7 cellular contexts compared by ENCODE assay signal in the genomic region with DNA sequence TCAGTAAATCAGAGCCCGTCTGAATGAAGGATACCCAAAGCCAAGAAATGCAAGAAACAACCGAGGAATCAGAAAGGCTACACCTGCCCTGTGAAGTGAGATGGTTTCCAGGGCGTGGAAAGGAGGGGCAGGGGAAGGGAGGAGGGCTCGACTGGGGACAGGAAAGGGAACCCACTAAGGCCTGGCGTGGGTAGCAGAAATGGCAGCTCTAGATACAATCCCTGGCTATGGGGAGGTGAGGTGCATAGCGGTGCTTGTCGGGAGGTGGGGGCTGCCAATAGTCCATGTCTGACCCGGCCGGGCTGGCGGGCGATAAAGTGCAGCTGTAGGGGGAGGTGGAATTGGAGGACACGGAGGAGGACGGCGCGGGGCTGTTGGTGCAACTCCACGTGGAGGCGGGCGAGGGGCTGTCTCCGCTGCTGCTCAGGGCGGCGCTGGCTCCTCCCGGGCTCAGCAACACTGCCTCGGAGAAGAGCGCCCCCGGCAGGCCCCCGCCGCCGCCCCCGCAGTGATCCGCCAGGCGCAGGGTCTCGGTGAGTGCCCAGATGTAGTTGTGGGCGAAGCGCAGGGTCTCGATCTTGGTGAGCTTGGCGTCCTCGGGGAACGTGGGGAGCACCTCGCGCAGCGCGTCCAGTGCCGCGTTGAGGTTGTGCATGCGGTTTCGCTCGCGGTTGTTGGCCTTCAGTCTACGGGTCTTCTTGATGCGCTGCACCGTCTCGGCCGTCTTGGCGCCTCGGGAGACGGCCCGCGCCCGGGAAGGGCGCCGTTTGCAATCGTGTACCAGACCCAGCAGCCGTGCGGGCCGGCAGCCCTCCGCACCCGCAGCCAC. TPM values are rescaled to one million over a fixed set of nuclear protein-coding genes. Genes with fewer than 3 reads are reported as not detected.
A peak's percentile ranks its signal among the peaks of the same experiment; 100 is the strongest.
DNase-seq lines count a peak whose midpoint lies in the region; ATAC-seq and TF ChIP-seq lines count a peak whose summit lies in the region.

No MANE protein-coding gene starts in this region.

- TF ChIP-seq CTCF in GM12864 (IDR thresholded peaks at IDR 0.05; ENCODE audit: low read depth, low read length, missing control alignments) = peak; percentile 37
- no peak for TF ChIP-seq CTCF in brain microvascular endothelial cell (IDR thresholded peaks at IDR 0.05; ENCODE audit: low read depth, low read length, missing control alignments)
- TF ChIP-seq CTCF in mucosa of descending colon (IDR thresholded peaks at IDR 0.05) = no peak

- intact Hi-C loops in mucosa of descending colon (cut with DNase I, micrococcal nuclease) = no loop called here

- no peak for DNase-seq in GM12864 (ENCODE audit: low read depth)
- no peak for DNase-seq in brain microvascular endothelial cell
- DNase-seq in mucosa of descending colon = no peak
- no peak for DNase-seq in SKM-1 treated with dmso at 0.1 percent for 144 hours (lab: John Stamatoyannopoulos, UW; ENCODE audit: unreplicated experiment)
- DNase-seq in GM19238 (ENCODE audit: insufficient read length, low spot score) = no peak

- H3K9ac ChIP-seq in HUES64 (ENCODE audit: low read depth, low read length) = no peak overlapping the region

- H3K27me3 ChIP-seq in HUES64 (ENCODE audit: insufficient read depth, low read length) = peaks cover 100% of the 10 kb centered on the region
- H3K27me3 ChIP-seq in brain microvascular endothelial cell (replicated peaks) = peaks cover 82% of the 10 kb centered on the region

- peak overlapping the region; percentile 67 for H3K4me3 ChIP-seq in GM12864 (ENCODE audit: low read depth, low read length)
- peak overlapping the region; percentile 48 for H3K4me3 ChIP-seq in HUES64 (ENCODE audit: low read length)
- H3K4me3 ChIP-seq in brain microvascular endothelial cell (ENCODE audit: low read depth, low read length) = peak overlapping the region; percentile 51
- H3K4me3 ChIP-seq in mucosa of descending colon = no peak overlapping the region

- peak; percentile 21 for ATAC-seq in GM21360 (IDR thresholded peaks at IDR 0.05; ENCODE audit: unreplicated experiment)
- peak; percentile 19 for ATAC-seq in mucosa of descending colon

- H3K9me3 ChIP-seq in HUES64 (ENCODE audit: insufficient read depth, low read depth, low read length) = no peaks in the 10 kb centered on the region
- no peaks in the 10 kb centered on the region for H3K9me3 ChIP-seq in mucosa of descending colon

- H3K27ac ChIP-seq in HUES64 (ENCODE audit: low read depth, low read length) (no peak overlapping the region), brain microvascular endothelial cell (no peak overlapping the region)

- no peaks in the 10 kb centered on the region for H3K36me3 ChIP-seq in HUES64 (ENCODE audit: insufficient read depth, low read length)
- H3K36me3 ChIP-seq in brain microvascular endothelial cell (replicated peaks) = no peaks in the 10 kb centered on the region
- no peaks in the 10 kb centered on the region for H3K36me3 ChIP-seq in mucosa of descending colon (ENCODE audit: low read depth)

- WGBS in HUES64 = 1% methylated on average over 67 of the region's 67 CpGs

- H3K4me1 ChIP-seq in HUES64 (ENCODE audit: insufficient read depth, low read length) (peaks cover 27% of the 10 kb centered on the region), mucosa of descending colon (ENCODE audit: low read depth) (peaks cover 30% of the 10 kb centered on the region)

- in situ Hi-C loops in brain microvascular endothelial cell (cut with HindIII; ENCODE audit: low pct_ligation_motif_present, low sequenced_read_pairs) = no loop called here

RNA-seq across cellular contexts. Expression of gene NEUROG2, which starts 1.3 kb away (rescaled TPM):
- polyA plus RNA-seq in HUES64 (2013, experiment 1 of 2) = not detected
- not detected for polyA plus RNA-seq in HUES64 (2013, experiment 2 of 2)
- total RNA-seq in mucosa of descending colon = not detected
